ENCODE assay signal across 1 cellular context in genomic region chr3:97264180-97264579, GRCh38.
TF ChIP-seq lines count a peak whose summit lies in the region.

No MANE protein-coding gene starts in this region.

TF ChIP-seq in H1, 55 proteins besides CTCF, POLR2A, EP300 and RAD21:
- TF ChIP-seq SIN3A (conservative IDR thresholded peaks at IDR 0.05 in 1 of 2, IDR thresholded peaks at IDR 0.05 in 1 of 2; ENCODE audit: low read depth in 1 of 2, low read length in 2 of 2) = no peak
